9 cellular contexts compared by ENCODE assay signal in the genomic region with DNA sequence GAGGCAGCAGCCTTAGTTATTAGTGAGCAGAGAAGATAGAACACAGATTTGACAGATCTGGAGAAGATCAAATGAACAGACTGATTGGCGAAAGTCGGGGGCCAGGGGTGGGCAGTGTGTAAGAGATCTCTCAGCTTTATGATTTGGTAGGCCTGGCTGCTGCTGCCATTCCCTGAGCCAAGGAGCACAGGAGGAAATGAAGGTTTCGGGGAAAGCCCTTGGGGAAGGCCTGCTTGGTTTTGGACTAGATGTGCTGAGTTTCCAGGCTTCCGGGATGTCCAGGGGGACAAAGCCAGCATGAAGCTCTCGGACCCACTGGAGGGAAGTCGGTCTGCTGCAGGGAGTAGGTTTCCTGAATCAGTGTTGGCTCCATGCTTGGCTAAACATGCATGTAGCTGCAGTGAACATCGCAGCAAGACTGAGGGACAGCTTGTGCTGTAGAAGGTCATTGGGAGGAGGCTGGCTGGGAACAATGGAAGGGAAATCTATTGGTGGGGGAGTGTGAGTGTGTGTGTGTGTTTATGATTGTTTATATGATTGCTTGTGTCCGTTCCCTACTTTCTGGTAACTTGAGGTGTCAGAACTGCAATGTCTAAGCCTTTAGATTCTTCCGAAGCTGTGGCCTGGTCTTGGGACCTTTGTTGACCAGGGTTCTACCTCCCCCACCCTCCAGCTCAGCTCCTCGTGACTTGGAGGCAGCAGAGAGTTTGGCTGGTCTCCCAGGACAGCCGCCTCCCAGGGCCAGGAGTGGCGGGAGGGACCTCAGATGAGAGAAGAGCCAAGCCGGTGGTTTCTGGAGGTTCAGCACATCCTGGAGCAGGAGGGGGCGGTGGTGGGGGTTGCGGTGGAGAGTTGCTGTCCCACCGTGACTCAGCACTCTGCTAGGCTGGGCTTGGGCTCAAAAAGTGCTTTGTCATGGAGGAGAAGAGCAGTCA. TPM values are rescaled to one million over a fixed set of nuclear protein-coding genes. Genes with fewer than 3 reads are reported as not detected.
DNase-seq lines count a peak whose midpoint lies in the region; ATAC-seq and TF ChIP-seq lines count a peak whose summit lies in the region.
"Had no signal": no experiment of that assay in that cellular context is flagged by ENCODE, and none has a peak within 500 bp of the region (broad histone marks: within the 10 kb centered on the region; RNA-seq: fewer than 3 reads in every experiment).

No MANE protein-coding gene starts in this region.

- no peaks in the 10 kb centered on the region for H3K27me3 ChIP-seq in CD4-positive, alpha-beta T cell (ENCODE audit: control insufficient read depth, insufficient read depth, low read length)
- H3K27me3 ChIP-seq in HAP-1 (ENCODE audit: low read depth) = no peaks in the 10 kb centered on the region
- no peaks in the 10 kb centered on the region for H3K27me3 ChIP-seq in esophagus squamous epithelium

- H3K4me1 Mint-ChIP-seq in CD4-positive, alpha-beta T cell (ENCODE audit: low read depth) = peaks cover 46% of the 10 kb centered on the region

- CTCF ChIA-PET in CD4-positive, alpha-beta T cell (lab: Charles Lee) = interaction anchor here (3.3 to 7.1 kb wide), 2 partner anchors 73 to 110 kb away, joined by 11 to 50 read pairs; no protein-coding TSS in a partner anchor

- H3K4me1 ChIP-seq in HAP-1 (peaks cover 40% of the 10 kb centered on the region), esophagus squamous epithelium (peaks cover 40 to 89% (median 68%) of the 10 kb centered on the region in 3 donors)

- TF ChIP-seq POLR2A in esophagus squamous epithelium (IDR thresholded peaks at IDR 0.05) = peak in 2 of 4 donors; percentile 52 to 56

- peaks cover 9% of the 10 kb centered on the region for H3K36me3 ChIP-seq in HAP-1 (replicated peaks)
- no peaks in the 10 kb centered on the region for H3K36me3 ChIP-seq in esophagus squamous epithelium

- 11 to 21% methylated on average over 10 to 12 of the region's 16 CpGs for WGBS in esophagus squamous epithelium, 2 donors

- H3K36me3 Mint-ChIP-seq in CD4-positive, alpha-beta T cell (ENCODE audit: low read depth) = peaks cover 17% of the 10 kb centered on the region

- intact Hi-C loops in CD4-positive, alpha-beta T cell (cut with DNase I, micrococcal nuclease) = loop anchor here in 1 of 2 experiments (2.0 kb wide), 1 partner anchor 51 kb away; no protein-coding TSS in a partner anchor
- intact Hi-C loops in esophagus squamous epithelium (cut with DNase I) = loop anchor here (10.0 kb wide), 1 partner anchor 53 kb away; no protein-coding TSS in a partner anchor

- no peak for ATAC-seq in CD4-positive, alpha-beta T cell (ENCODE audit: poor library complexity)
- no peak for ATAC-seq in HG03565 (IDR thresholded peaks at IDR 0.05; ENCODE audit: unreplicated experiment)

- no peaks in the 10 kb centered on the region for H3K9me3 Mint-ChIP-seq in CD4-positive, alpha-beta T cell

- H3K4me3 ChIP-seq in HAP-1 = no peak overlapping the region
- H3K4me3 ChIP-seq in esophagus squamous epithelium = peak overlapping the region in 3 of 4 donors; percentile 16 to 49 (median 25)

- peak overlapping the region; percentile 10 for H3K4me3 Mint-ChIP-seq in CD4-positive, alpha-beta T cell

- POLR2A ChIA-PET in CD4-positive, alpha-beta T cell (lab: Charles Lee) = interaction anchor here (2.3 kb wide), 1 partner anchor 53 kb away, joined by 9 read pairs; no protein-coding TSS in a partner anchor

- H3K27ac ChIP-seq in CD4-positive, alpha-beta T cell (ENCODE audit: low read depth, low read length) = no peak overlapping the region
- peak overlapping the region; percentile 81 to 98 (median 96) for H3K27ac ChIP-seq in esophagus squamous epithelium
- peak overlapping the region; percentile 96 for H3K27ac ChIP-seq in substantia nigra (ENCODE audit: low read depth, low read length, poor library complexity, severe bottlenecking)

- H3K9me3 ChIP-seq in CD4-positive, alpha-beta T cell (ENCODE audit: control insufficient read depth, low read length) = no peaks in the 10 kb centered on the region
- H3K9me3 ChIP-seq in HAP-1 = no peaks in the 10 kb centered on the region
- H3K9me3 ChIP-seq in esophagus squamous epithelium = no peaks in the 10 kb centered on the region

- in situ Hi-C loops in HAP-1 (cut with MboI; ENCODE audit: low sequenced_read_pairs) = no loop called here

- peak in 2 of 10 experiments; percentile 22 to 51 for DNase-seq in CD4-positive, alpha-beta T cell
- DNase-seq in HAP-1 (ENCODE audit: low spot score in 2 of 2) (peak; percentile 84 to 98), NCI-H510A treated with DMSO at 0.1 percent for 48 hours (lab: John Stamatoyannopoulos, UW) (peak; percentile 79), esophagus squamous epithelium (lab: John Stamatoyannopoulos, UW) (peak; percentile 70), mucosa of gallbladder (ENCODE audit: low spot score) (peak; percentile 98), substantia nigra (lab: John Stamatoyannopoulos, UW) (peak; percentile 66 to 97 (median 94))
- DNase-seq in activated CD8-positive, alpha-beta memory T cell treated with anti-CD3 and anti-CD28 coated beads, Interleukin-2, amount 50 U/mL, for 4 hours = peak; percentile 32

- no peak for TF ChIP-seq CTCF in CD4-positive, alpha-beta T cell (IDR thresholded peaks at IDR 0.05)
- TF ChIP-seq CTCF in esophagus squamous epithelium (IDR thresholded peaks at IDR 0.05) = no peak

- H3K27me3 Mint-ChIP-seq in CD4-positive, alpha-beta T cell = no peaks in the 10 kb centered on the region

- peak overlapping the region; percentile 64 for H3K27ac Mint-ChIP-seq in CD4-positive, alpha-beta T cell

RNA-seq across cellular contexts. Expression of gene FTH1, which starts 4.0 kb away (rescaled TPM):
- 1,000 to 10,000 TPM; 2,313 to 2,400 TPM for total RNA-seq in CD4-positive, alpha-beta T cell
- total RNA-seq in esophagus squamous epithelium = 1,000 to 10,000 TPM in 1 of 4 donors, 100 to 1,000 TPM in 3; 716 to 1,904 (median 760) TPM
- total RNA-seq in mucosa of gallbladder = 2,359 TPM

RNA-seq across cellular contexts. Expression of gene BEST1, which starts 21.3 kb away (rescaled TPM):
- under 1 TPM; 0.14 to 0.25 TPM for total RNA-seq in CD4-positive, alpha-beta T cell
- total RNA-seq in esophagus squamous epithelium (1 to 10 TPM in 1 of 4 donors, under 1 TPM in 3; 0.08 to 2.7 (median 0.39) TPM), mucosa of gallbladder (2.8 TPM)
- total RNA-seq: T-helper 2 cell treated with Interferon-gamma antibody and Interleukin-4, amounts not matched to agents 100 ng/mL and 5 ng/mL, for 36 hours had no signal

RNA-seq across cellular contexts. Expression of gene RAB3IL1, which starts 54.1 kb away (rescaled TPM):
- total RNA-seq in CD4-positive, alpha-beta T cell = not detected
- 10 to 100 TPM in 1 of 4 donors, 1 to 10 TPM in 2, under 1 TPM in 1; 0.15 to 10.3 (median 5.0) TPM for total RNA-seq in esophagus squamous epithelium
- 12.1 TPM for total RNA-seq in mucosa of gallbladder
- total RNA-seq: T-helper 2 cell treated with Interferon-gamma antibody and Interleukin-4, amounts not matched to agents 100 ng/mL and 5 ng/mL, for 36 hours had no signal
